In the genomic region with DNA sequence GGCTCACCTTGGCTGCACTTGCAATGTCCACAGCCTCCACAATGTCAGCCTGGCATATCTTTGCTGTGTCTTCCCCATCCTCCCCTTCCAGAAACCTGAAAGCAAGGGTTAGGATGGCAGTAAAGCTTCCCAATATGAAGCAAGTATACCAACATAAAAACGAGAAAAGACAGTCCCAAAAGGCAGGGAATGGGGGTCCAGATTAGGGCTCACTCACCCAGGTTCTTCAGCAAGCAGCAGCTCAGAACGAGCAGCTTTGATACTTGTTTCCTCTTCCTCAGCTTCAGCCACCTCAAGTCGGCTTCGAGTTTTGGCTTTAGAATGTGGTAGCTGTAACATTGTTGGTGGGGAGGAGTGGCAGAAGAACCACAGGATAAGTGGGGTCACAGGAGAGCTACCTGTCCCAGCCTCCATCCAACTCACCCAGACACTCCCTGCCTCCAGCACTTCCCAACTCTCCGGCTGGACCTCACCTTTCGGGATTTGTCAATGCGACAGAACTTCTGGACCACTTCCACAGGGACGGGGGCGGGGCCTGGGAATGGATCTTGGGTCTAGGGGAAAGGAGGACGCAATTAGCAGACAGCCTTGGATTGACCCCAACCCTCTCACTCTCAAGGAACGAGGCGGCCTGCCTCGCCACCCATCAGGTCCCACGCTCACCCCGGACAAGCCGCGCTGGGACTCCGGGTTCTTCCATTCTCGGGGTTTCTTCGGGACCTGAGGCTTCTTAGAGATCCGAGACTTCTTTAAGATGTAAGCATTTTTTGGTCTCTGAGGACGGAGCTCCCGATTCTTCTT, we compare ENCODE assay signal across 8 cellular contexts. TPM values are rescaled to one million over a fixed set of nuclear protein-coding genes. Genes with fewer than 3 reads are reported as not detected.
DNase-seq lines count a peak whose midpoint lies in the region; ATAC-seq, FAIRE-seq and TF ChIP-seq lines count a peak whose summit lies in the region.

No MANE protein-coding gene starts in this region.

- H3K79me2 ChIP-seq in fibroblast of lung (ENCODE audit: control insufficient read depth, insufficient read depth, low read length), result peaks cover 31% of the 10 kb centered on the region

- intact Hi-C loops in sigmoid colon (cut with DNase I), result no loop called here

- TF ChIP-seq CTCF in RWPE2 (IDR thresholded peaks at IDR 0.05; ENCODE audit: poor library complexity, severe bottlenecking) (no peak), fibroblast of lung (conservative IDR thresholded peaks at IDR 0.05 in 1 of 2, IDR thresholded peaks at IDR 0.05 in 1 of 2; ENCODE audit: low read depth in 1 of 2, low read length in 2 of 2) (no peak), sigmoid colon (IDR thresholded peaks at IDR 0.05) (no peak)

- no peaks in the 10 kb centered on the region for H3K27me3 ChIP-seq in RWPE2 (ENCODE audit: insufficient read depth, poor library complexity, severe bottlenecking)
- H3K27me3 ChIP-seq in fibroblast of lung (ENCODE audit: control insufficient read depth, insufficient read depth, low read length), result no peaks in the 10 kb centered on the region
- no peaks in the 10 kb centered on the region for H3K27me3 ChIP-seq in sigmoid colon

- peak overlapping the region; percentile 73 for H3K9ac ChIP-seq in fibroblast of lung (ENCODE audit: insufficient read depth, low read length)

- H3K9me3 ChIP-seq in RWPE2 (ENCODE audit: severe bottlenecking), result no peaks in the 10 kb centered on the region
- no peaks in the 10 kb centered on the region for H3K9me3 ChIP-seq in fibroblast of lung (ENCODE audit: control insufficient read depth, insufficient read depth, low read depth, low read length)
- H3K9me3 ChIP-seq in sigmoid colon, result no peaks in the 10 kb centered on the region

- no peak for TF ChIP-seq EP300 in sigmoid colon (IDR thresholded peaks at IDR 0.05)

- no peak for TF ChIP-seq POLR2A in sigmoid colon (IDR thresholded peaks at IDR 0.05)

- no peaks in the 10 kb centered on the region for H3K4me1 ChIP-seq in RWPE2 (ENCODE audit: insufficient read depth, poor library complexity, severe bottlenecking)
- H3K4me1 ChIP-seq in fibroblast of lung (ENCODE audit: control insufficient read depth, extremely low read depth, insufficient read depth, low read length), result peaks cover 11% of the 10 kb centered on the region
- peaks cover 0 to 30% (median 23%) of the 10 kb centered on the region in 4 donors for H3K4me1 ChIP-seq in sigmoid colon

- H3K4me3 ChIP-seq in RWPE2 (ENCODE audit: severe bottlenecking) (peak overlapping the region; percentile 76), fibroblast of lung (replicated peaks in 1 of 4; ENCODE audit: control extremely low read depth in 1 of 4, insufficient read depth in 1 of 4, low read depth in 3 of 4, low read length in 4 of 4) (peak overlapping the region; percentile 86 to 99 (median 94)), sigmoid colon (peak overlapping the region; percentile 61 to 73 (median 69))

- FAIRE-seq in HTR-8/SVneo (lab: Jason Lieb, UNC), result no peak

- ATAC-seq in GM18502 (IDR thresholded peaks at IDR 0.05; ENCODE audit: poor library complexity, unreplicated experiment) (peak; percentile 3), RWPE2 (ENCODE audit: low read depth) (no peak)

- H3K27ac ChIP-seq in RWPE2 (ENCODE audit: poor library complexity, severe bottlenecking) (peak overlapping the region; percentile 23), fibroblast of lung (ENCODE audit: insufficient read depth, low read length) (peak overlapping the region; percentile 75), sigmoid colon (peak overlapping the region; percentile 80 to 88 (median 82))

- no peak for DNase-seq in RWPE2 (ENCODE audit: low spot score)
- DNase-seq in fibroblast of lung (ENCODE audit: low read depth in 2 of 2), result no peak
- no peak for DNase-seq in sigmoid colon
- DNase-seq in HTR-8/SVneo (ENCODE audit: insufficient read length, low spot score), result no peak
- no peak for DNase-seq in stimulated activated CD4-positive, alpha-beta T cell treated with anti-CD3 and anti-CD28 coated beads, Interleukin-2, amount 100 ng/mL, for 48 hours
- no peak for DNase-seq in HuH-7 (ENCODE audit: low spot score)
- DNase-seq in stimulated activated CD4-positive, alpha-beta T cell treated with anti-CD3 and anti-CD28 coated beads, Interleukin-2, amount 100 ng/mL, for 24 hours, result no peak

- peak overlapping the region; percentile 92 for H2AFZ ChIP-seq in fibroblast of lung (ENCODE audit: low read length)

- H3K4me2 ChIP-seq in fibroblast of lung (ENCODE audit: extremely low read depth, insufficient read depth, low read length), result peak overlapping the region; percentile 100

- WGBS in sigmoid colon, 2 donors, result 7 to 12% methylated on average over 23 of the region's 23 CpGs

- peaks cover 63% of the 10 kb centered on the region for H3K36me3 ChIP-seq in RWPE2 (ENCODE audit: low read depth)
- peaks cover 26% of the 10 kb centered on the region for H3K36me3 ChIP-seq in fibroblast of lung (ENCODE audit: control insufficient read depth, insufficient read depth, low read length)
- H3K36me3 ChIP-seq in sigmoid colon, result peaks cover 14 to 68% (median 28%) of the 10 kb centered on the region in 4 donors

- H4K20me1 ChIP-seq in fibroblast of lung (ENCODE audit: control insufficient read depth, extremely low read depth, insufficient read depth, low read length), result no peaks in the 10 kb centered on the region

RNA-seq across cellular contexts. Expression of a gene that starts 0.7 kb away (rescaled TPM):
- 55.2 and 67.3 TPM in 2 replicates for total RNA-seq in fibroblast of lung
- 31.1 and 45.0 TPM in 2 replicates for polyA plus RNA-seq in fibroblast of lung
- polyA plus RNA-seq in fibroblast of lung (2012), result 42.9 and 62.3 TPM in 2 replicates
- polyA minus RNA-seq in fibroblast of lung (ENCODE audit: low replicate concordance), result 37.5 and 130 TPM in 2 replicates
- total RNA-seq in sigmoid colon, result 10 to 100 TPM; 28.2 to 41.6 (median 37.4) TPM
- polyA plus RNA-seq in sigmoid colon, result 10 to 100 TPM; 15.3 to 51.2 (median 30.0) TPM

RNA-seq across cellular contexts. Expression of a gene that starts 1.1 kb away (rescaled TPM):
- 39.8 and 43.1 TPM in 2 replicates for total RNA-seq in fibroblast of lung
- polyA plus RNA-seq in fibroblast of lung, result 46.7 and 50.5 TPM in 2 replicates
- polyA plus RNA-seq in fibroblast of lung (2012), result 88.3 and 89.0 TPM in 2 replicates
- 0.71 and 5.1 TPM in 2 replicates for polyA minus RNA-seq in fibroblast of lung (ENCODE audit: low replicate concordance)
- 10 to 100 TPM in 3 of 4 donors, 1 to 10 TPM in 1; 7.5 to 56.1 (median 31.8) TPM for total RNA-seq in sigmoid colon
- polyA plus RNA-seq in sigmoid colon, result 100 to 1,000 TPM; 131 to 173 (median 144) TPM

RNA-seq across cellular contexts. Expression of a gene that starts 10.4 kb away (rescaled TPM):
- 22.1 and 22.8 TPM in 2 replicates for total RNA-seq in fibroblast of lung
- 17.4 and 20.5 TPM in 2 replicates for polyA plus RNA-seq in fibroblast of lung
- 20.2 and 26.1 TPM in 2 replicates for polyA plus RNA-seq in fibroblast of lung (2012)
- 54.9 and 57.4 TPM in 2 replicates for polyA minus RNA-seq in fibroblast of lung (ENCODE audit: low replicate concordance)
- total RNA-seq in sigmoid colon, result 10 to 100 TPM; 33.2 to 48.9 (median 37.9) TPM
- polyA plus RNA-seq in sigmoid colon, result 10 to 100 TPM in 2 of 3 donors, 1 to 10 TPM in 1; 5.8 to 40.2 (median 18.0) TPM

RNA-seq across cellular contexts. Expression of a gene that starts 11.4 kb away (rescaled TPM):
- 5.1 and 11.1 TPM in 2 replicates for total RNA-seq in fibroblast of lung
- 1.6 and 2.3 TPM in 2 replicates for polyA plus RNA-seq in fibroblast of lung
- polyA plus RNA-seq in fibroblast of lung (2012), result 3.0 and 4.0 TPM in 2 replicates
- polyA minus RNA-seq in fibroblast of lung (ENCODE audit: low replicate concordance), result 6.1 and 8.2 TPM in 2 replicates
- 10 to 100 TPM in 3 of 4 donors, 1 to 10 TPM in 1; 7.2 to 22.2 (median 13.3) TPM for total RNA-seq in sigmoid colon
- polyA plus RNA-seq in sigmoid colon, result 10 to 100 TPM; 19.2 to 23.6 (median 21.7) TPM

RNA-seq across cellular contexts. Expression of a gene that starts 16.5 kb away (rescaled TPM):
- total RNA-seq in fibroblast of lung, result 4,034 and 6,125 TPM in 2 replicates
- 4,559 and 4,995 TPM in 2 replicates for polyA plus RNA-seq in fibroblast of lung
- 4,991 and 5,271 TPM in 2 replicates for polyA plus RNA-seq in fibroblast of lung (2012)
- 1,497 and 1,729 TPM in 2 replicates for polyA minus RNA-seq in fibroblast of lung (ENCODE audit: low replicate concordance)
- 1,000 to 10,000 TPM; 2,427 to 4,810 (median 4,005) TPM for total RNA-seq in sigmoid colon
- polyA plus RNA-seq in sigmoid colon, result 1,000 to 10,000 TPM; 3,648 to 7,566 (median 5,490) TPM

Comparison
In these comparisons a context has a peak if more than half of its experiments do, and no peak if none do; other contexts are left out.
1. H3K27ac ChIP-seq: peak in every context shown above with its lines; median percentile 82 in sigmoid colon; 75 in fibroblast of lung; 23 in RWPE2.